17 cellular contexts compared by ENCODE assay signal in the genomic region with DNA sequence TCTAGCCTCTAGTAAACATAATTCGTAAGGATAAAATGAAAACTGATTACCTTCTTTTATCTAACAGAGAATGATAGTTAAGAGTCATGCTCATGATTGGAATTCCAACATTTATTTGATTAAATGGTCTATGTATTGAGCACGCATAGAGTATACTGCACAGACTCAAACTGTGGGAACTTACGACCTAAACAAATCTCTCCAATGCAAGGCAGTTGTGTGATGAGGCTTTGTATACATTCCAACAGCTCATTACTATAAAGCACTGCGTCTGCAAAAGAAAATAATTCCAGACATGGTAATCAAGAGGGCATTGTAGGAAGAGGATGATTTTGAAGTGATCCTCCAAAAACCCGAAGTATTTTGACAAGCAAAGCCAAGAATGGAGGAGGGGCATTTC.
DNase-seq lines count a peak whose midpoint lies in the region; ATAC-seq and TF ChIP-seq lines count a peak whose summit lies in the region.
"Had no signal": no experiment of that assay in that cellular context is flagged by ENCODE, and none has a peak within 500 bp of the region (broad histone marks: within the 10 kb centered on the region; RNA-seq: fewer than 3 reads in every experiment).

No MANE protein-coding gene starts in this region.

- ATAC-seq in foreskin keratinocyte = no peak
- ATAC-seq: CD8-positive, alpha-beta T cell had no signal

- no peak overlapping the region for H2AFZ ChIP-seq in PC-9

- H3K9me3 ChIP-seq in PC-9 (ENCODE audit: insufficient read depth, low read depth) (peaks cover 1% of the 10 kb centered on the region; the same call in 1 of the 2 replicates), left ventricle myocardium inferior (replicated peaks) (no peaks in the 10 kb centered on the region)
- H3K9me3 ChIP-seq: BLaER1 had no signal

- CTCF ChIA-PET in AG04449 (lab: Yijun Ruan, JAX) = interaction anchor here (1.5 kb wide), 1 partner anchor 150 kb away, joined by 3 read pairs; no protein-coding TSS in a partner anchor
- CTCF ChIA-PET in PC-9 (lab: Charles Lee) = no interaction called here

- TF ChIP-seq CTCF in AG04449 (IDR thresholded peaks at IDR 0.05; ENCODE audit: insufficient read depth, low read length, missing control alignments) = no peak
- no peak for TF ChIP-seq CTCF in PC-9 (conservative IDR thresholded peaks at IDR 0.05)
- no peak for TF ChIP-seq CTCF in foreskin keratinocyte (conservative IDR thresholded peaks at IDR 0.05)
- TF ChIP-seq CTCF in left ventricle myocardium inferior (IDR thresholded peaks at IDR 0.05; ENCODE audit: borderline replicate concordance) = no peak

- intact Hi-C loops in PC-9 (cut with micrococcal nuclease; ENCODE audit: unreplicated experiment) = loop anchor here (5.0 kb wide), 1 partner anchor 912 kb away; no protein-coding TSS in a partner anchor
- intact Hi-C loops in left ventricle myocardium inferior (cut with micrococcal nuclease) = no loop called here

- peaks cover 4% of the 10 kb centered on the region; the same call in 1 of the 2 replicates for H3K36me3 ChIP-seq in PC-9 (ENCODE audit: low read depth)
- H3K36me3 ChIP-seq in left ventricle myocardium inferior = no peaks in the 10 kb centered on the region
- H3K36me3 ChIP-seq: BLaER1 had no signal

- H3K9me2 ChIP-seq in PC-9 (ENCODE audit: insufficient read depth) = no peaks in the 10 kb centered on the region

- peaks cover 45% of the 10 kb centered on the region for H3F3A ChIP-seq in PC-9 (ENCODE audit: insufficient read depth, low read depth)

- H3K4me2 ChIP-seq in PC-9 = no peak overlapping the region
- H3K4me2 ChIP-seq: BLaER1, KMS-11 had no signal

- H3K4me1 ChIP-seq in PC-9 (replicated peaks; ENCODE audit: insufficient read depth) (peaks cover 51% of the 10 kb centered on the region), foreskin keratinocyte (peaks cover 10% of the 10 kb centered on the region), left ventricle myocardium inferior (no peaks in the 10 kb centered on the region)
- H3K4me1 ChIP-seq: BLaER1 had no signal

- H3K27me3 ChIP-seq in PC-9 (ENCODE audit: insufficient read depth, low read depth) (no peaks in the 10 kb centered on the region), foreskin keratinocyte (no peaks in the 10 kb centered on the region), left ventricle myocardium inferior (ENCODE audit: low read depth) (no peaks in the 10 kb centered on the region)
- H3K27me3 ChIP-seq: BLaER1 had no signal

- H4K20me1 ChIP-seq in PC-9 (ENCODE audit: insufficient read depth) = no peaks in the 10 kb centered on the region
- H4K20me1 ChIP-seq: BLaER1 had no signal

- DNase-seq in DMS53 (lab: John Stamatoyannopoulos, UW) = peak; percentile 16
- no peak for DNase-seq in DMS53 treated with DMSO at 0.1 percent for 48 hours (lab: John Stamatoyannopoulos, UW; ENCODE audit: unreplicated experiment)
- DNase-seq in AG04449 (ENCODE audit: low read depth, low spot score) = peak; percentile 33
- no peak for DNase-seq in PC-9
- DNase-seq in foreskin keratinocyte = no peak
- no peak for DNase-seq in stimulated activated CD4-positive, alpha-beta T cell treated with anti-CD3 and anti-CD28 coated beads, Interleukin-12 subunit alpha, Interleukin-12 subunit beta, amount 100 ng/mL, for 4 hours
- DNase-seq in RKO (ENCODE audit: low spot score) = no peak
- DNase-seq in left ventricle myocardium inferior = no peak
- DNase-seq: CD8-positive, alpha-beta T cell; DMS79 treated with DMSO at 0.1 percent for 48 hours; NCI-H1417 treated with DMSO at 0.1 percent for 48 hours; NCI-H187 treated with DMSO at 0.1 percent for 48 hours; NCI-H524; NCI-H82 had no signal

- no peaks in the 10 kb centered on the region for H3K79me2 ChIP-seq in PC-9 (ENCODE audit: low read depth)

- H3K27ac ChIP-seq in PC-9 = peak overlapping the region; percentile 86
- H3K27ac ChIP-seq in foreskin keratinocyte = peak overlapping the region; percentile 3
- no peak overlapping the region for H3K27ac ChIP-seq in left ventricle myocardium inferior (replicated peaks)
- H3K27ac ChIP-seq: 22Rv1, BLaER1, KMS-11 had no signal

- BruUV-seq in PC-9 (replicated peaks; lab: Mats Ljungman, UMichigan) = TSS peak; percentile 35

- POLR2A ChIA-PET in AG04449 (lab: Yijun Ruan, JAX) (no interaction called here), PC-9 (lab: Charles Lee; ENCODE audit: unreplicated experiment) (interaction anchor here (0.6 kb wide), 1 partner anchor 21 kb away, joined by 6 read pairs; no protein-coding TSS in a partner anchor)

- H3K4me3 ChIP-seq in AG04449 (ENCODE audit: low read depth, low read length) (no peak overlapping the region), PC-9 (no peak overlapping the region), left ventricle myocardium inferior (no peak overlapping the region)
- H3K4me3 ChIP-seq: BLaER1 had no signal

Comparison
In these comparisons a context has a peak if more than half of its experiments do, and no peak if none do; other contexts are left out.
1. DNase-seq: peak in DMS53 (single experiment) and AG04449 (single experiment); none in DMS53 treated with DMSO at 0.1 percent for 48 hours (single experiment), PC-9 (0 of 2), foreskin keratinocyte (0 of 2), stimulated activated CD4-positive, alpha-beta T cell treated with anti-CD3 and anti-CD28 coated beads, Interleukin-12 subunit alpha, Interleukin-12 subunit beta, amount 100 ng/mL, for 4 hours (single experiment), RKO (single experiment) and left ventricle myocardium inferior (single experiment).